Comparison of ENCODE assay signal across 8 cellular contexts in genomic region chr1:153783233-153784190, GRCh38. TPM values are rescaled to one million over a fixed set of nuclear protein-coding genes. Genes with fewer than 3 reads are reported as not detected.
DNase-seq lines count a peak whose midpoint lies in the region; TF ChIP-seq lines count a peak whose summit lies in the region.

No MANE protein-coding gene starts in this region.

- peak overlapping the region; percentile 81 for H3K4me2 ChIP-seq in GM23248 (ENCODE audit: unreplicated experiment)

- peak overlapping the region; percentile 92 for H3K27ac ChIP-seq in GM23248

- H3K27me3 Mint-ChIP-seq in activated T-helper 2 cell treated with anti-CD3 and anti-CD28 coated beads, Interferon-gamma antibody, Interleukin-2, Interleukin-4, amounts not matched to agents 10 μg/mL and 5 μg/mL and 100 μg/mL, durations not matched to agents 14 hours and 24 hours and 36 hours (ENCODE audit: low read depth) = no peaks in the 10 kb centered on the region
- peaks cover 6% of the 10 kb centered on the region for H3K27me3 Mint-ChIP-seq in nephron progenitor cell (ENCODE audit: low read depth, poor library complexity)
- H3K27me3 Mint-ChIP-seq in stimulated activated naive CD8-positive, alpha-beta T cell treated with anti-CD3 and anti-CD28 coated beads, Interleukin-15, Interleukin-2, amounts not matched to agents 100 ng/mL and 50 ng/mL, for 24 hours = no peaks in the 10 kb centered on the region

- H3K9me2 ChIP-seq in GM23248 (ENCODE audit: insufficient read depth) = no peaks in the 10 kb centered on the region

- H3K27ac Mint-ChIP-seq in activated T-helper 2 cell treated with anti-CD3 and anti-CD28 coated beads, Interferon-gamma antibody, Interleukin-2, Interleukin-4, amounts not matched to agents 10 μg/mL and 5 μg/mL and 100 μg/mL, durations not matched to agents 14 hours and 24 hours and 36 hours = peak overlapping the region; percentile 96
- peak overlapping the region; percentile 89 for H3K27ac Mint-ChIP-seq in nephron progenitor cell
- H3K27ac Mint-ChIP-seq in stimulated activated naive CD8-positive, alpha-beta T cell treated with anti-CD3 and anti-CD28 coated beads, Interleukin-15, Interleukin-2, amounts not matched to agents 100 ng/mL and 50 ng/mL, for 24 hours = peak overlapping the region; percentile 95

- in situ Hi-C loops in GM23248 (cut with MboI) = no loop called here

- peak overlapping the region; percentile 85 for H2AFZ ChIP-seq in GM23248

- H3K9me3 Mint-ChIP-seq in activated T-helper 2 cell treated with anti-CD3 and anti-CD28 coated beads, Interferon-gamma antibody, Interleukin-2, Interleukin-4, amounts not matched to agents 10 μg/mL and 5 μg/mL and 100 μg/mL, durations not matched to agents 14 hours and 24 hours and 36 hours = no peaks in the 10 kb centered on the region
- H3K9me3 Mint-ChIP-seq in nephron progenitor cell = no peaks in the 10 kb centered on the region
- H3K9me3 Mint-ChIP-seq in stimulated activated naive CD8-positive, alpha-beta T cell treated with anti-CD3 and anti-CD28 coated beads, Interleukin-15, Interleukin-2, amounts not matched to agents 100 ng/mL and 50 ng/mL, for 24 hours = no peaks in the 10 kb centered on the region

- peak; percentile 94 for DNase-seq in Daoy (ENCODE audit: low read depth)
- DNase-seq in GM23248 = peak; percentile 96
- peak; percentile 81 to 85 for DNase-seq in Kasumi-1 (lab: John Stamatoyannopoulos, UW)
- peak; percentile 97 for DNase-seq in RPMI8226
- DNase-seq in activated T-helper 2 cell treated with anti-CD3 and anti-CD28 coated beads, Interferon-gamma antibody, Interleukin-2, Interleukin-4, amounts not matched to agents 10 μg/mL and 5 μg/mL and 100 μg/mL, durations not matched to agents 14 hours and 24 hours and 36 hours (ENCODE audit: low spot score) = peak; percentile 89
- peak; percentile 93 for DNase-seq in fibroblast of pulmonary artery (ENCODE audit: low read depth)
- peak; percentile 94 for DNase-seq in nephron progenitor cell

- WGBS in GM23248 (ENCODE audit: low coverage in 1 of 2, low lambda C conversion rate in 2 of 2, missing lambda C conversion rate in 2 of 2), 2 experiments = 0 to 1% methylated on average over 47 to 61 of the region's 61 CpGs

- no peaks in the 10 kb centered on the region for H4K20me1 ChIP-seq in GM23248 (ENCODE audit: insufficient read depth)

- H3F3A ChIP-seq in GM23248 (ENCODE audit: insufficient read depth) = no peaks in the 10 kb centered on the region

- no peaks in the 10 kb centered on the region for H3K9me3 ChIP-seq in GM23248 (ENCODE audit: low read depth)

- no peak for TF ChIP-seq CTCF in fibroblast of pulmonary artery (IDR thresholded peaks at IDR 0.05; ENCODE audit: low read length, missing control alignments)
- TF ChIP-seq CTCF in nephron progenitor cell (IDR thresholded peaks at IDR 0.05) = no peak

- H3K4me1 ChIP-seq in GM23248 (ENCODE audit: insufficient read depth) = peaks cover 7% of the 10 kb centered on the region; the same call in 1 of the 2 replicates

- no peaks in the 10 kb centered on the region for H3K36me3 ChIP-seq in GM23248 (ENCODE audit: low read depth)

- H3K4me1 Mint-ChIP-seq in activated T-helper 2 cell treated with anti-CD3 and anti-CD28 coated beads, Interferon-gamma antibody, Interleukin-2, Interleukin-4, amounts not matched to agents 10 μg/mL and 5 μg/mL and 100 μg/mL, durations not matched to agents 14 hours and 24 hours and 36 hours (ENCODE audit: low read depth) = peaks cover 4% of the 10 kb centered on the region
- peaks cover 32% of the 10 kb centered on the region for H3K4me1 Mint-ChIP-seq in nephron progenitor cell
- H3K4me1 Mint-ChIP-seq in stimulated activated naive CD8-positive, alpha-beta T cell treated with anti-CD3 and anti-CD28 coated beads, Interleukin-15, Interleukin-2, amounts not matched to agents 100 ng/mL and 50 ng/mL, for 24 hours (ENCODE audit: low read depth) = peaks cover 13% of the 10 kb centered on the region

- H3K4me3 Mint-ChIP-seq in activated T-helper 2 cell treated with anti-CD3 and anti-CD28 coated beads, Interferon-gamma antibody, Interleukin-2, Interleukin-4, amounts not matched to agents 10 μg/mL and 5 μg/mL and 100 μg/mL, durations not matched to agents 14 hours and 24 hours and 36 hours (ENCODE audit: low read depth) = peak overlapping the region; percentile 89
- peak overlapping the region; percentile 84 for H3K4me3 Mint-ChIP-seq in nephron progenitor cell
- peak overlapping the region; percentile 92 for H3K4me3 Mint-ChIP-seq in stimulated activated naive CD8-positive, alpha-beta T cell treated with anti-CD3 and anti-CD28 coated beads, Interleukin-15, Interleukin-2, amounts not matched to agents 100 ng/mL and 50 ng/mL, for 24 hours

- H3K4me3 ChIP-seq in GM23248 = peak overlapping the region; percentile 82
- peak overlapping the region; percentile 67 for H3K4me3 ChIP-seq in fibroblast of pulmonary artery (replicated peaks; ENCODE audit: low read depth, low read length)

- peak overlapping the region; percentile 93 for H3K9ac ChIP-seq in GM23248

- intact Hi-C loops in activated T-helper 2 cell treated with anti-CD3 and anti-CD28 coated beads, Interferon-gamma antibody, Interleukin-2, Interleukin-4, amounts not matched to agents 10 μg/mL and 5 μg/mL and 100 μg/mL, durations not matched to agents 14 hours and 24 hours and 36 hours (cut with micrococcal nuclease) = loop anchor here (1.0 kb wide), 1 partner anchor 194 kb away; the partner anchor contains the start of gene JTB

- peaks cover 3% of the 10 kb centered on the region for H3K36me3 Mint-ChIP-seq in activated T-helper 2 cell treated with anti-CD3 and anti-CD28 coated beads, Interferon-gamma antibody, Interleukin-2, Interleukin-4, amounts not matched to agents 10 μg/mL and 5 μg/mL and 100 μg/mL, durations not matched to agents 14 hours and 24 hours and 36 hours (ENCODE audit: low read depth)
- no peaks in the 10 kb centered on the region for H3K36me3 Mint-ChIP-seq in nephron progenitor cell (ENCODE audit: low read depth)
- H3K36me3 Mint-ChIP-seq in stimulated activated naive CD8-positive, alpha-beta T cell treated with anti-CD3 and anti-CD28 coated beads, Interleukin-15, Interleukin-2, amounts not matched to agents 100 ng/mL and 50 ng/mL, for 24 hours (ENCODE audit: low read depth) = no peaks in the 10 kb centered on the region

- H3K27me3 ChIP-seq in GM23248 (replicated peaks; ENCODE audit: insufficient read depth) = no peaks in the 10 kb centered on the region

- H3K79me2 ChIP-seq in GM23248 (ENCODE audit: insufficient read depth) = no peaks in the 10 kb centered on the region

RNA-seq across cellular contexts. Expression of gene SLC27A3, which starts 8.3 kb away (rescaled TPM):
- 3.2 and 3.3 TPM in 2 replicates for total RNA-seq in Daoy (2014; rRNA removed; shearing (Covaris generic))
- 8.8 and 11.4 TPM in 2 replicates for total RNA-seq in GM23248 (2014; rRNA removed; shearing (Covaris generic))
- polyA plus RNA-seq in GM23248 (2016; fragmentation: Nextera tagmentation; extraction: Ambion mirVana) = 5.6 and 9.2 TPM in 2 replicates
- 11.5 and 13.7 TPM in 2 replicates for total RNA-seq in activated T-helper 2 cell treated with anti-CD3 and anti-CD28 coated beads, Interferon-gamma antibody, Interleukin-2, Interleukin-4, amounts not matched to agents 10 μg/mL and 5 μg/mL and 100 μg/mL, durations not matched to agents 14 hours and 24 hours and 36 hours

RNA-seq across cellular contexts. Expression of gene INTS3, which starts 55.7 kb away (rescaled TPM):
- 31.0 and 34.6 TPM in 2 replicates for total RNA-seq in Daoy (2014; rRNA removed; shearing (Covaris generic))
- 40.2 and 41.5 TPM in 2 replicates for total RNA-seq in GM23248 (2014; rRNA removed; shearing (Covaris generic))
- polyA plus RNA-seq in GM23248 (2016; fragmentation: Nextera tagmentation; extraction: Ambion mirVana) = 17.3 and 19.9 TPM in 2 replicates
- 53.8 and 54.0 TPM in 2 replicates for total RNA-seq in activated T-helper 2 cell treated with anti-CD3 and anti-CD28 coated beads, Interferon-gamma antibody, Interleukin-2, Interleukin-4, amounts not matched to agents 10 μg/mL and 5 μg/mL and 100 μg/mL, durations not matched to agents 14 hours and 24 hours and 36 hours

Comparison
In these comparisons a context has a peak if more than half of its experiments do, and no peak if none do; other contexts are left out.
1. Peak in every context shown above with its lines: DNase-seq, H3K4me3 ChIP-seq and H3K27ac ChIP-seq.